17 cellular contexts compared by ENCODE assay signal in the genomic region with DNA sequence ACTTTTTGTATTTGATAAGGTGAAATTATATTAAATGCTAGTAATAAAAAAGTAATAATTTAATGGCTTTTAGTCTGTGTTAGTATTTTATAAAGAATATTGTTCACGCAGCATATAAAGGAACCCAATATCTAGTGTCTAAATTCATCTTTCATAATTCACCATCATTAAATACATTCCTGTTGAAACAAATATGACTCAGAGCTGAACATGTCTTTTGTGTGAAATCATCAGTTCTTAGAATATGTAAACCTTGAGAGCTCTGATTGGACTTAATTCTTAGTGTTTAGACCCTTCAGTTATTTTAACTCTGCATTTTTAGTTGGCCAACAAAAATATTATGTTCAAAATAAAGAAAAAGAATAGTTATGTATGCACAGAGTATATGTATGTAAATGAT.
A peak's percentile ranks its signal among the peaks of the same experiment; 100 is the strongest.
DNase-seq lines count a peak whose midpoint lies in the region; ATAC-seq and TF ChIP-seq lines count a peak whose summit lies in the region.
"Had no signal": no experiment of that assay in that cellular context is flagged by ENCODE, and none has a peak within 500 bp of the region (broad histone marks: within the 10 kb centered on the region; RNA-seq: fewer than 3 reads in every experiment).

No MANE protein-coding gene starts in this region.

- no peaks in the 10 kb centered on the region for H3K9me3 ChIP-seq in upper lobe of right lung
- H3K9me3 ChIP-seq: right atrium auricular region had no signal

- H3K27me3 ChIP-seq in foreskin keratinocyte: no peaks in the 10 kb centered on the region
- no peaks in the 10 kb centered on the region for H3K27me3 ChIP-seq in upper lobe of right lung
- H3K27me3 ChIP-seq: right atrium auricular region had no signal

- intact Hi-C loops in upper lobe of right lung (cut with DNase I): no loop called here

- DNase-seq in ACHN (peak; percentile 15), HPDE6-E6E7 (ENCODE audit: extremely low spot score) (peak; percentile 4), astrocyte of the hippocampus (ENCODE audit: low read depth, low spot score) (peak; percentile 4), foreskin keratinocyte (peak; percentile 21 to 53), upper lobe of right lung (no peak), NCI-H524 treated with DMSO at 0.1 percent for 48 hours (lab: John Stamatoyannopoulos, UW) (no peak)
- DNase-seq in activated CD4-positive, alpha-beta T cell treated with anti-CD3 and anti-CD28 coated beads, Interleukin-2, amount 50 U/mL, for 1 hour: no peak
- DNase-seq: activated CD4-positive, alpha-beta T cell treated with anti-CD3 and anti-CD28 coated beads, Interleukin-2, amount 50 U/mL, for 48 hours; activated naive CD8-positive, alpha-beta T cell treated with anti-CD3 and anti-CD28 coated beads for 36 hours; activated T-cell treated with anti-CD3 and anti-CD28 coated beads, Interleukin-2, amount 50 U/mL, for 24 hours; cerebellar nuclear complex; midbrain; NCI-H1694 treated with DMSO at 0.1 percent for 48 hours; NCI-H526; stimulated activated CD4-positive, alpha-beta T cell treated with anti-CD3 and anti-CD28 coated beads, Interleukin-1b, Interleukin-23, amount 100 ng/mL, for 48 hours had no signal

- H3K4me1 ChIP-seq in foreskin keratinocyte (no peaks in the 10 kb centered on the region), upper lobe of right lung (no peaks in the 10 kb centered on the region)
- H3K4me1 ChIP-seq: right atrium auricular region had no signal

- TF ChIP-seq CTCF in foreskin keratinocyte (conservative IDR thresholded peaks at IDR 0.05) (no peak), upper lobe of right lung (IDR thresholded peaks at IDR 0.05) (no peak)

- no peak for ATAC-seq in foreskin keratinocyte
- ATAC-seq in upper lobe of right lung: no peak
- ATAC-seq in HG03460 (IDR thresholded peaks at IDR 0.05; ENCODE audit: unreplicated experiment): no peak

- H3K36me3 ChIP-seq in upper lobe of right lung: peaks cover 92% of the 10 kb centered on the region

- no peak overlapping the region for H3K4me3 ChIP-seq in upper lobe of right lung
- H3K4me3 ChIP-seq: right atrium auricular region had no signal

- H3K27ac ChIP-seq in foreskin keratinocyte (no peak overlapping the region), upper lobe of right lung (no peak overlapping the region)
- H3K27ac ChIP-seq: right atrium auricular region had no signal

- in situ Hi-C loops in ACHN (cut with HindIII; ENCODE audit: low pct_ligation_motif_present, low pct_unique_long_range_greater_than_20kb, low sequenced_read_pairs): no loop called here

Comparison
In these comparisons a context has a peak if more than half of its experiments do, and no peak if none do; other contexts are left out.
1. DNase-seq: peak in ACHN (single experiment), HPDE6-E6E7 (single experiment), astrocyte of the hippocampus (single experiment) and foreskin keratinocyte (2 of 2); none in activated CD4-positive, alpha-beta T cell treated with anti-CD3 and anti-CD28 coated beads, Interleukin-2, amount 50 U/mL, for 1 hour (single experiment), upper lobe of right lung (single experiment) and NCI-H524 treated with DMSO at 0.1 percent for 48 hours (single experiment).